ENCODE assay signal across 18 cellular contexts in the genomic region with DNA sequence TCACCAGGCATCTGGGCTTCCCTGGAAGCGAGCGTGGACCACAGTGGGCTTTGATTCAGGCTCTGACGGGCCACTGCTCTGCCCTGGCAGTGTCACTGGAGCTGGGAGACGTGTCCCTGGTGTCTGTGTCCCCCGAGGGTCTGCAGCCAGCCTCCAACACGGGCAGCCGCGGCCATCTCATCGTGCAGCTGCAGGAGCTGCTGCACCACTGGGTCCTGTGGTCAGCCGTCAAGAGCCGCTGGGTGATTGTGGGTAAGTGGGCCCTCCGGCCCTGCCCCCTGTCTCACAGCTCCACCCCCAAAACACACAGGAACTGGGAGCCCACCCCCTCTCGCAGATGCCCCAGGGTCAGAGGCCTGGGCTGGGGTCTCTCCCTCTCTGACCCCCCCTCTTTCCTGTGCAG. TPM values are rescaled to one million over a fixed set of nuclear protein-coding genes. Genes with fewer than 3 reads are reported as not detected.
DNase-seq lines count a peak whose midpoint lies in the region; ATAC-seq and TF ChIP-seq lines count a peak whose summit lies in the region.
"Had no signal": no experiment of that assay in that cellular context is flagged by ENCODE, and none has a peak within 500 bp of the region (broad histone marks: within the 10 kb centered on the region; RNA-seq: fewer than 3 reads in every experiment).

No MANE protein-coding gene starts in this region.

- no peak overlapping the region for H3K27ac Mint-ChIP-seq in endodermal cell
- H3K27ac Mint-ChIP-seq: CD4-positive, alpha-beta T cell had no signal

- H3K9me3 ChIP-seq in BLaER1 (no peaks in the 10 kb centered on the region), endodermal cell (ENCODE audit: control insufficient read depth, low read length) (no peaks in the 10 kb centered on the region), tibial nerve (no peaks in the 10 kb centered on the region)
- H3K9me3 ChIP-seq: BE2C, SJCRH30 had no signal

- TF ChIP-seq CTCF in endodermal cell (conservative IDR thresholded peaks at IDR 0.05) (no peak), tibial nerve (IDR thresholded peaks at IDR 0.05) (no peak)

- ATAC-seq in GM18520 (IDR thresholded peaks at IDR 0.05; ENCODE audit: unreplicated experiment), result no peak
- ATAC-seq in left lobe of liver, result no peak

- DNase-seq in H7 (peak; percentile 29), endodermal cell (peak; percentile 22), posterior vena cava (ENCODE audit: low spot score) (peak; percentile 68), tibial nerve (ENCODE audit: low spot score in 2 of 2) (no peak), left lobe of liver (ENCODE audit: low spot score) (no peak)
- DNase-seq: BE2C, COR-L47, DMS79, HCEC 1CT, KG1, NCI-H1092, NCI-H1436, NCI-H2107, NCI-H69, SJCRH30 had no signal

- H3K27me3 Mint-ChIP-seq in endodermal cell (ENCODE audit: insufficient read depth), result no peaks in the 10 kb centered on the region
- H3K27me3 Mint-ChIP-seq: CD4-positive, alpha-beta T cell had no signal

- no peak for TF ChIP-seq POLR2A in tibial nerve (IDR thresholded peaks at IDR 0.05)

- peak overlapping the region; percentile 5; the same call in 1 of the 2 replicates for H3K27ac ChIP-seq in BLaER1
- H3K27ac ChIP-seq in endodermal cell (ENCODE audit: low read depth, low read length), result no peak overlapping the region
- H3K27ac ChIP-seq in tibial nerve, result no peak overlapping the region
- H3K27ac ChIP-seq: SJCRH30 had no signal

- no peak for TF ChIP-seq EP300 in tibial nerve (IDR thresholded peaks at IDR 0.05)

- peak overlapping the region; percentile 45 for H3K4me2 ChIP-seq in BLaER1

- no peak overlapping the region for H3K4me3 ChIP-seq in BLaER1
- H3K4me3 ChIP-seq in H7 (ENCODE audit: insufficient read depth, low read depth, low read length), result no peak overlapping the region
- no peak overlapping the region for H3K4me3 ChIP-seq in endodermal cell (ENCODE audit: low read length)
- no peak overlapping the region for H3K4me3 ChIP-seq in tibial nerve
- H3K4me3 ChIP-seq: SJCRH30 had no signal

- intact Hi-C loops in posterior vena cava (cut with DNase I), result no loop called here

- WGBS in endodermal cell (ENCODE audit: insufficient coverage in 1 of 2, insufficient read length in 1 of 2), 2 experiments, result 89% methylated on average over 7 to 13 of the region's 13 CpGs
- 66 to 82% methylated on average over 8 to 11 of the region's 13 CpGs for WGBS in tibial nerve, 2 donors

- peaks cover 17% of the 10 kb centered on the region for H3K36me3 Mint-ChIP-seq in endodermal cell (ENCODE audit: low read depth)

- H4K20me1 ChIP-seq in BLaER1, result no peaks in the 10 kb centered on the region

- H3K4me1 Mint-ChIP-seq in endodermal cell, result peaks cover 4% of the 10 kb centered on the region

- H3K4me3 Mint-ChIP-seq in endodermal cell, result no peak overlapping the region
- H3K4me3 Mint-ChIP-seq: CD4-positive, alpha-beta T cell had no signal

- H3K36me3 ChIP-seq in BLaER1 (peaks cover 8% of the 10 kb centered on the region; the same call in 1 of the 2 replicates), H7 (replicated peaks; ENCODE audit: control insufficient read depth, insufficient read depth, low read length) (no peaks in the 10 kb centered on the region; the same call in none of the 2 replicates), endodermal cell (ENCODE audit: control insufficient read depth, insufficient read depth, low read length) (no peaks in the 10 kb centered on the region), tibial nerve (no peaks in the 10 kb centered on the region)
- H3K36me3 ChIP-seq: SJCRH30 had no signal

- H3K4me1 ChIP-seq in BLaER1, result peaks cover 20% of the 10 kb centered on the region
- H3K4me1 ChIP-seq in endodermal cell (ENCODE audit: control insufficient read depth, insufficient read depth, low read length), result no peaks in the 10 kb centered on the region
- no peaks in the 10 kb centered on the region for H3K4me1 ChIP-seq in tibial nerve
- H3K4me1 ChIP-seq: SJCRH30 had no signal

- H3K9ac ChIP-seq in BLaER1, result no peak overlapping the region
- no peak overlapping the region for H3K9ac ChIP-seq in endodermal cell (ENCODE audit: extremely low read depth, low read length, poor library complexity, severe bottlenecking)

- H3K9me3 Mint-ChIP-seq in endodermal cell, result no peaks in the 10 kb centered on the region
- H3K9me3 Mint-ChIP-seq: CD4-positive, alpha-beta T cell had no signal

- H3K27me3 ChIP-seq in BLaER1, result no peaks in the 10 kb centered on the region
- H3K27me3 ChIP-seq in H7 (ENCODE audit: control insufficient read depth, insufficient read depth, low read length), result no peaks in the 10 kb centered on the region
- H3K27me3 ChIP-seq in endodermal cell (ENCODE audit: control insufficient read depth, insufficient read depth, low read length, poor library complexity, severe bottlenecking), result no peaks in the 10 kb centered on the region
- H3K27me3 ChIP-seq in tibial nerve, result no peaks in the 10 kb centered on the region
- H3K27me3 ChIP-seq: BE2C, SJCRH30 had no signal

RNA-seq across cellular contexts. Expression of a gene that starts 40.7 kb away (rescaled TPM):
- total RNA-seq in H7 (2014; rRNA removed; shearing (Covaris generic)), result 5.8 and 6.1 TPM in 2 replicates
- total RNA-seq in endodermal cell (10 to 100 TPM in 1 of 2 donors, 1 to 10 TPM in 1; 9.6 to 11.6 TPM), posterior vena cava (not detected), tibial nerve (under 1 TPM in 1 of 4 donors, not detected in 3; 0.59 TPM), left lobe of liver (not detected)
- 31.3 TPM for polyA plus RNA-seq in endodermal cell (2013, experiment 1 of 2)
- polyA plus RNA-seq in endodermal cell (2013, experiment 2 of 2), result 26.0 TPM

Comparison
In these comparisons a context has a peak if more than half of its experiments do, and no peak if none do; other contexts are left out.
1. DNase-seq: peak in H7 (single experiment), endodermal cell (single experiment) and posterior vena cava (single experiment); none in tibial nerve (0 of 2) and left lobe of liver (single experiment).